Comparison of ENCODE assay signal across 8 cellular contexts in genomic region chr20:1392693-1393506, GRCh38. TPM values are rescaled to one million over a fixed set of nuclear protein-coding genes. Genes with fewer than 3 reads are reported as not detected.
DNase-seq lines count a peak whose midpoint lies in the region; ATAC-seq, FAIRE-seq and TF ChIP-seq lines count a peak whose summit lies in the region.

Gene FKBP1A, minus strand, starts transcription at chr20:1393054. Its CDS starts 56 bp downstream, at chr20:1392998.

- H3K4me2 ChIP-seq in BLaER1 treated with 17β-estradiol and CSF1 and Interleukin-3, amounts not matched to agents 10 nM and 100 nM, result peak within 1 kb of the TSS; percentile 77 to 99 (median 96)
- H3K4me2 ChIP-seq in HepG2 (ENCODE audit: low read depth, low read length), result peak within 1 kb of the TSS; percentile 99

- peaks cover 49% of the 10 kb centered on the region for H3K79me2 ChIP-seq in HepG2 (ENCODE audit: insufficient read depth, low read length)

- H3K27ac Mint-ChIP-seq in dendritic cell treated with granulocyte-macrophage colony-stimulating factor and Interleukin-4, amounts not matched to agents 40 ng/mL and 50 ng/mL, for 4 days, result peak within 1 kb of the TSS; percentile 90

- peak; percentile 73 for ATAC-seq in GM19395 (IDR thresholded peaks at IDR 0.05; ENCODE audit: unreplicated experiment)
- peak; percentile 52 for ATAC-seq in HG03558 (IDR thresholded peaks at IDR 0.05; ENCODE audit: extremely low read depth, unreplicated experiment)
- ATAC-seq in HepG2, result peak; percentile 95

- peaks cover 64% of the 10 kb centered on the region for H3K4me1 Mint-ChIP-seq in dendritic cell treated with granulocyte-macrophage colony-stimulating factor and Interleukin-4, amounts not matched to agents 40 ng/mL and 50 ng/mL, for 4 days (ENCODE audit: low read depth)

- H3K4me3 Mint-ChIP-seq in dendritic cell treated with granulocyte-macrophage colony-stimulating factor and Interleukin-4, amounts not matched to agents 40 ng/mL and 50 ng/mL, for 4 days, result peak within 1 kb of the TSS; percentile 84

- TF ChIP-seq RAD21 in HepG2 (CRISPR knock-in tag; IDR thresholded peaks at IDR 0.05), result peak; percentile 71

- peak; percentile 48 for TF ChIP-seq CTCF in HepG2 (CRISPR knock-in tag; IDR thresholded peaks at IDR 0.05)

- WGBS in HepG2 (ENCODE audit: low lambda C conversion rate), result 2% methylated on average over 42 of the region's 79 CpGs

- in situ Hi-C loops in HepG2 (cut with HindIII; ENCODE audit: extremely low pct_ligation_motif_present, low pct_unique_long_range_greater_than_20kb), result no loop called here

- H3K4me1 ChIP-seq in BLaER1 treated with 17β-estradiol and CSF1 and Interleukin-3, amounts not matched to agents 10 nM and 100 nM, result peaks cover 62 to 88% (median 84%) of the 10 kb centered on the region in 10 experiments
- H3K4me1 ChIP-seq in HepG2 (ENCODE audit: insufficient read depth, low read length), result peaks cover 53% of the 10 kb centered on the region

- intact Hi-C loops in dendritic cell treated with granulocyte-macrophage colony-stimulating factor and Interleukin-4, amounts not matched to agents 40 ng/mL and 50 ng/mL, for 4 days (cut with micrococcal nuclease), result loop anchor here (1.0 to 5.0 kb wide), 3 partner anchors 16 to 68 kb away; no protein-coding TSS in a partner anchor
- intact Hi-C loops in HepG2 (cut with micrococcal nuclease; ENCODE audit: unreplicated experiment), result loop anchor here (1.0 to 10.0 kb wide), 4 partner anchors 44 to 278 kb away; partner anchors contain the start of genes NSFL1C and PSMF1

- TF ChIP-seq EP300 in HepG2 (IDR thresholded peaks at IDR 0.05; ENCODE audit: low read depth in 2 of 2, low read length in 2 of 2), result peak in 1 of 2 experiments; percentile 64; a peak in 3 of 4 replicates
- 0 out of 2 replicates have a peak, but pooled peaks have one; percentile 14 for TF ChIP-seq EP300 in HepG2 (CRISPR knock-in tag; IDR thresholded peaks at IDR 0.05; ENCODE audit: borderline replicate concordance)

- H3K36me3 Mint-ChIP-seq in dendritic cell treated with granulocyte-macrophage colony-stimulating factor and Interleukin-4, amounts not matched to agents 40 ng/mL and 50 ng/mL, for 4 days (ENCODE audit: low read depth), result peaks cover 52% of the 10 kb centered on the region

- no peaks in the 10 kb centered on the region for H3K27me3 ChIP-seq in BLaER1 treated with 17β-estradiol and CSF1 and Interleukin-3, amounts not matched to agents 10 nM and 100 nM
- H3K27me3 ChIP-seq in HepG2 (ENCODE audit: control insufficient read depth in 1 of 2, insufficient read depth in 2 of 2, low read length in 2 of 2), result peaks cover 0 to 17% of the 10 kb centered on the region in 2 experiments; a peak in 2 of 5 replicates

- peak; percentile 98 for DNase-seq in NCI-H748 (lab: John Stamatoyannopoulos, UW; ENCODE audit: unreplicated experiment)
- DNase-seq in activated CD4-positive, alpha-beta T cell treated with anti-CD3 and anti-CD28 coated beads, Interleukin-2, amount 50 U/mL, for 1 hour, result peak; percentile 88
- peak; percentile 94 for DNase-seq in HepG2 (ENCODE audit: low spot score)
- peak; percentile 90 for DNase-seq in stimulated activated CD4-positive, alpha-beta T cell treated with anti-CD3 and anti-CD28 coated beads, Interleukin-4, amount 100 ng/mL, for 1 hour

- peaks cover 13% of the 10 kb centered on the region for H3K27me3 Mint-ChIP-seq in dendritic cell treated with granulocyte-macrophage colony-stimulating factor and Interleukin-4, amounts not matched to agents 40 ng/mL and 50 ng/mL, for 4 days

- peaks cover under 1 to 23% (median 11%) of the 10 kb centered on the region in 11 experiments; a peak in 15 of 22 replicates for H3K36me3 ChIP-seq in BLaER1 treated with 17β-estradiol and CSF1 and Interleukin-3, amounts not matched to agents 10 nM and 100 nM
- peaks cover 4 to 20% of the 10 kb centered on the region in 2 experiments; a peak in 4 of 5 replicates for H3K36me3 ChIP-seq in HepG2 (replicated peaks in 1 of 2; ENCODE audit: control insufficient read depth in 1 of 2, insufficient read depth in 2 of 2, low read length in 2 of 2)

- POLR2A ChIA-PET in HepG2 (lab: Yijun Ruan, JAX), result interaction anchor here (0.7 to 4.7 kb wide), 13 partner anchors 9 to 1077 kb away, joined by 3 to 41 read pairs (median 4); partner anchors contain the start of genes NSFL1C, SDCBP2 and SNRPB

- BruUV-seq in HepG2 (replicated peaks; lab: Mats Ljungman, UMichigan), result no TSS peak

- peak within 1 kb of the TSS; percentile 84 to 95 (median 91) for H3K9ac ChIP-seq in BLaER1 treated with 17β-estradiol and CSF1 and Interleukin-3, amounts not matched to agents 10 nM and 100 nM
- peak within 1 kb of the TSS; percentile 89 for H3K9ac ChIP-seq in HepG2 (ENCODE audit: insufficient read depth, low read depth, low read length)

- H3K4me3 ChIP-seq in BLaER1 treated with 17β-estradiol and CSF1 and Interleukin-3, amounts not matched to agents 10 nM and 100 nM, result peak within 1 kb of the TSS; percentile 73 to 97 (median 88)
- H3K4me3 ChIP-seq in HepG2 (replicated peaks in 1 of 3; ENCODE audit: insufficient read depth in 1 of 3, low read depth in 2 of 3, low read length in 3 of 3), result peak within 1 kb of the TSS; percentile 78 to 91 (median 91)

- H3K27ac ChIP-seq in BLaER1 treated with 17β-estradiol and CSF1 and Interleukin-3, amounts not matched to agents 10 nM and 100 nM, result peak within 1 kb of the TSS; percentile 82 to 96 (median 88)
- H3K27ac ChIP-seq in HepG2 (ENCODE audit: extremely low read length, insufficient read depth, low read length), result peak within 1 kb of the TSS; percentile 36

- TF ChIP-seq POLR2A in HepG2 (IDR thresholded peaks at IDR 0.05; ENCODE audit: insufficient read depth in 1 of 2, low read depth in 2 of 2, low read length in 2 of 2), result peak; percentile 69 to 98

- 0 out of 22 replicates have a peak, but pooled peaks cover 0 to 5% (median 0%) of the 10 kb centered on the region in 11 experiments for H3K9me3 ChIP-seq in BLaER1 treated with 17β-estradiol and CSF1 and Interleukin-3, amounts not matched to agents 10 nM and 100 nM (replicated peaks in 1 of 11)
- H3K9me3 ChIP-seq in HepG2 (ENCODE audit: low read length), result no peaks in the 10 kb centered on the region

- CTCF ChIA-PET in HepG2 (lab: Yijun Ruan, JAX; ENCODE audit: low intra/inter-chr PET ratio, low total read pairs), result interaction anchor here (1.0 kb wide), 1 partner anchor 111 kb away, joined by 3 read pairs; no protein-coding TSS in a partner anchor

- H2AFZ ChIP-seq in HepG2 (ENCODE audit: low read length), result peak within 1 kb of the TSS; percentile 74

- no peak for FAIRE-seq in HepG2 (lab: Jason Lieb, UNC)

- H4K20me1 ChIP-seq in BLaER1 treated with 17β-estradiol and CSF1 and Interleukin-3, amounts not matched to agents 10 nM and 100 nM, result peaks cover 38 to 46% (median 43%) of the 10 kb centered on the region in 11 experiments
- peaks cover 38% of the 10 kb centered on the region for H4K20me1 ChIP-seq in HepG2 (ENCODE audit: insufficient read depth, low read length)

- no peaks in the 10 kb centered on the region for H3K9me3 Mint-ChIP-seq in dendritic cell treated with granulocyte-macrophage colony-stimulating factor and Interleukin-4, amounts not matched to agents 40 ng/mL and 50 ng/mL, for 4 days

TF ChIP-seq in HepG2, 621 proteins besides CTCF, POLR2A, EP300 and RAD21 (continues in another document):
- TF ChIP-seq, protein P1, sequence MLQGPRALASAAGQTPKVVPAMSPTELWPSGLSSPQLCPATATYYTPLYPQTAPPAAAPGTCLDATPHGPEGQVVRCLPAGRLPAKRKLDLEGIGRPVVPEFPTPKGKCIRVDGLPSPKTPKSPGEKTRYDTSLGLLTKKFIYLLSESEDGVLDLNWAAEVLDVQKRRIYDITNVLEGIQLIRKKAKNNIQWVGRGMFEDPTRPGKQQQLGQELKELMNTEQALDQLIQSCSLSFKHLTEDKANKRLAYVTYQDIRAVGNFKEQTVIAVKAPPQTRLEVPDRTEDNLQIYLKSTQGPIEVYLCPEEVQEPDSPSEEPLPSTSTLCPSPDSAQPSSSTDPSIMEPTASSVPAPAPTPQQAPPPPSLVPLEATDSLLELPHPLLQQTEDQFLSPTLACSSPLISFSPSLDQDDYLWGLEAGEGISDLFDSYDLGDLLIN (CRISPR knock-in tag; IDR thresholded peaks at IDR 0.05; ENCODE audit: borderline replicate concordance), result no peak
- TF ChIP-seq ZNF432 (CRISPR knock-in tag; IDR thresholded peaks at IDR 0.05; ENCODE audit: borderline replicate concordance), result no peak

RNA-seq across cellular contexts. Expression of gene FKBP1A, which starts in this region (rescaled TPM):
- 119 and 188 TPM in 2 replicates for total RNA-seq in HepG2 (2016; rRNA removed; fragmentation: Illumina TruSeq; extraction: Trizol)
- 32.5 and 44.9 TPM in 2 replicates for total RNA-seq in HepG2 (2016; cell fraction: cytosol; rRNA removed; fragmentation: Illumina TruSeq; extraction: Trizol; ENCODE audit: low read depth)
- 120 and 187 TPM in 2 replicates for total RNA-seq in HepG2 (2016; cell fraction: insoluble cytoplasmic fraction; rRNA removed; fragmentation: Illumina TruSeq; extraction: Trizol)
- total RNA-seq in HepG2 (2016; cell fraction: membrane; rRNA removed; fragmentation: Illumina TruSeq; extraction: Trizol), result 119 and 132 TPM in 2 replicates
- total RNA-seq in HepG2 (2016; cell fraction: nucleus; rRNA removed; fragmentation: Illumina TruSeq; extraction: Trizol), result 70.0 and 93.2 TPM in 2 replicates
- 436 and 468 TPM in 2 replicates for polyA plus RNA-seq in HepG2 (2011; rRNA removed)
- 445 and 560 TPM in 2 replicates for polyA plus RNA-seq in HepG2 (2011; cell fraction: cytosol; rRNA removed)
- polyA plus RNA-seq in HepG2 (2011; cell fraction: nucleus; rRNA removed), result 139 and 210 TPM in 2 replicates
- polyA plus RNA-seq in HepG2 (2012), result 286 and 329 TPM in 2 replicates
- polyA plus RNA-seq in HepG2 (2016; cell fraction: cytosol; fragmentation: Illumina TruSeq; extraction: Trizol; ENCODE audit: low read depth), result 115 and 137 TPM in 2 replicates
- polyA plus RNA-seq in HepG2 (2016; cell fraction: insoluble cytoplasmic fraction; fragmentation: Illumina TruSeq; extraction: Trizol; ENCODE audit: low read depth), result 594 and 645 TPM in 2 replicates
- 321 and 333 TPM in 2 replicates for polyA plus RNA-seq in HepG2 (2016; cell fraction: membrane; fragmentation: Illumina TruSeq; extraction: Trizol; ENCODE audit: low read depth)
- polyA plus RNA-seq in HepG2 (2016; cell fraction: nucleus; fragmentation: Illumina TruSeq; extraction: Trizol; ENCODE audit: insufficient read depth, low read depth), result 249 and 270 TPM in 2 replicates
- polyA minus RNA-seq in HepG2 (2011; rRNA and poly(A)+ RNA removed; ENCODE audit: low replicate concordance), result 241 and 466 TPM in 2 replicates
- 119 and 130 TPM in 2 replicates for polyA minus RNA-seq in HepG2 (2011; cell fraction: cytosol; rRNA and poly(A)+ RNA removed)
- polyA minus RNA-seq in HepG2 (2011; cell fraction: nucleus; rRNA and poly(A)+ RNA removed), result 63.7 and 102 TPM in 2 replicates

Comparison
In these comparisons a context has a peak if more than half of its experiments do, and no peak if none do; other contexts are left out.
1. Peak in every context shown above with its lines: DNase-seq, ATAC-seq, H3K4me3 ChIP-seq and H3K27ac ChIP-seq.